33 cellular contexts compared by ENCODE assay signal in the genomic region with DNA sequence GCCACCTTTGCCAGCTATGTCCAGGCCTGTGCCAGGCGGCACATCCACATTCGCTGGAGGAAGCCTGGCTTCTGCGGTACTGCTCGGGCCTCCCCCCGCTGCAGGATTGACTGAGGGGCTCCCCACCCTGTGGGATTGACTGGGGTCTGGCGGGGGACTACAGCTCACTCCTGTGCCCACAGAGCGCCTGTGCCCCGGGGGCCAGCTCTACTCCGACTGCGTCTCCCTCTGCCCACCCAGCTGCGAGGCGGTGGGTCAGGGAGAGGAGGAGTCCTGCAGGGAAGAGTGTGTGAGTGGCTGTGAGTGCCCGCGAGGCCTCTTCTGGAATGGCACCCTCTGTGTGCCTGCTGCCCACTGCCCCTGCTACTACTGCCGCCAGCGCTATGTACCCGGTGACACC. TPM values are rescaled to one million over a fixed set of nuclear protein-coding genes. Genes with fewer than 3 reads are reported as not detected.
"Had no signal": no experiment of that assay in that cellular context is flagged by ENCODE, and none has a peak within 500 bp of the region (broad histone marks: within the 10 kb centered on the region; RNA-seq: fewer than 3 reads in every experiment).

No MANE protein-coding gene starts in this region.

- H3K27ac ChIP-seq: ascending aorta, KMS-11, Peyer's patch, WERI-Rb-1 had no signal

- DNase-seq: activated CD4-positive, alpha-beta memory T cell treated with anti-CD3 and anti-CD28 coated beads, Interleukin-2, amount 10 ng/mL, durations not matched to agents 7 days and 5 days; activated CD4-positive, alpha-beta T cell treated with anti-CD3 and anti-CD28 coated beads for 1 hour; activated CD4-positive, alpha-beta T cell treated with anti-CD3 and anti-CD28 coated beads for 48 hours; activated CD4-positive, CD25-positive, alpha-beta regulatory T cell; activated CD8-positive, alpha-beta memory T cell treated with anti-CD3 and anti-CD28 coated beads for 24 hours; activated CD8-positive, alpha-beta memory T cell treated with anti-CD3 and anti-CD28 coated beads, Interleukin-2, amount 10 ng/mL, durations not matched to agents 7 days and 5 days; activated CD8-positive, alpha-beta memory T cell treated with anti-CD3 and anti-CD28 coated beads, Interleukin-2, amount 50 U/mL, for 48 hours; activated effector memory CD4-positive, alpha-beta T cell treated with Interleukin-2 at 50 U/mL for 16 hours; activated naive CD4-positive, alpha-beta T cell treated with anti-CD3 and anti-CD28 coated beads, Interleukin-2, amount 10 ng/mL, durations not matched to agents 7 days and 5 days; activated T-cell treated with anti-CD3 and anti-CD28 coated beads, Interleukin-2, amount 50 U/mL, for 48 hours; amygdala; caudate nucleus; MM.1S; MV-4-11; NCI-H1092; NCI-H1436 treated with DMSO at 0.1 percent for 48 hours; NCI-H1694 treated with DMSO at 0.1 percent for 48 hours; NCI-H2029; NCI-H510A; NCI-H526; NCI-H748 treated with DMSO at 0.1 percent for 48 hours; NK-92 treated with Interleukin-12 subunit alpha and Interleukin-12 subunit beta, amount 100 ng/mL, for 24 hours; PC-3; Peyer's patch; SW 1271; T-helper 1 cell; T-helper 2 cell; T-helper 9 cell; WERI-Rb-1 had no signal

- H3K4me1 Mint-ChIP-seq: activated CD4-positive, alpha-beta memory T cell treated with anti-CD3 and anti-CD28 coated beads, Interleukin-2, amount 10 ng/mL, durations not matched to agents 7 days and 5 days; activated CD8-positive, alpha-beta memory T cell treated with anti-CD3 and anti-CD28 coated beads, Interleukin-2, amount 10 ng/mL, durations not matched to agents 7 days and 5 days; activated naive CD4-positive, alpha-beta T cell treated with anti-CD3 and anti-CD28 coated beads, Interleukin-2, amount 10 ng/mL, durations not matched to agents 7 days and 5 days had no signal

- H3K9ac ChIP-seq: KMS-11 had no signal

- ATAC-seq: activated CD8-positive, alpha-beta memory T cell treated with anti-CD3 and anti-CD28 coated beads, Interleukin-2, amount 10 ng/mL, durations not matched to agents 7 days and 5 days; PC-3 had no signal

- H3K4me3 ChIP-seq: ascending aorta, Peyer's patch had no signal

- H3K36me3 Mint-ChIP-seq: activated CD8-positive, alpha-beta memory T cell treated with anti-CD3 and anti-CD28 coated beads, Interleukin-2, amount 10 ng/mL, durations not matched to agents 7 days and 5 days; activated naive CD4-positive, alpha-beta T cell treated with anti-CD3 and anti-CD28 coated beads, Interleukin-2, amount 10 ng/mL, durations not matched to agents 7 days and 5 days; activated naive CD8-positive, alpha-beta T cell had no signal

- H3K4me2 ChIP-seq: KMS-11 had no signal

- H3K4me3 Mint-ChIP-seq: activated CD4-positive, alpha-beta memory T cell treated with anti-CD3 and anti-CD28 coated beads, Interleukin-2, amount 10 ng/mL, durations not matched to agents 7 days and 5 days; activated CD8-positive, alpha-beta memory T cell treated with anti-CD3 and anti-CD28 coated beads, Interleukin-2, amount 10 ng/mL, durations not matched to agents 7 days and 5 days; activated naive CD4-positive, alpha-beta T cell treated with anti-CD3 and anti-CD28 coated beads, Interleukin-2, amount 10 ng/mL, durations not matched to agents 7 days and 5 days; activated naive CD8-positive, alpha-beta T cell had no signal

- H3K36me3 ChIP-seq: ascending aorta, Peyer's patch, WERI-Rb-1 had no signal

- H3K4me1 ChIP-seq: ascending aorta, Peyer's patch had no signal

- H3K9me3 ChIP-seq: ascending aorta, Peyer's patch had no signal

- H3K27ac Mint-ChIP-seq: activated CD4-positive, alpha-beta memory T cell treated with anti-CD3 and anti-CD28 coated beads, Interleukin-2, amount 10 ng/mL, durations not matched to agents 7 days and 5 days; activated CD8-positive, alpha-beta memory T cell treated with anti-CD3 and anti-CD28 coated beads, Interleukin-2, amount 10 ng/mL, durations not matched to agents 7 days and 5 days; activated naive CD4-positive, alpha-beta T cell treated with anti-CD3 and anti-CD28 coated beads, Interleukin-2, amount 10 ng/mL, durations not matched to agents 7 days and 5 days; activated naive CD8-positive, alpha-beta T cell had no signal

- H3K27me3 Mint-ChIP-seq: activated naive CD8-positive, alpha-beta T cell had no signal

- H3K27me3 ChIP-seq: ascending aorta, Peyer's patch had no signal

- H3K9me3 Mint-ChIP-seq: activated CD4-positive, alpha-beta memory T cell treated with anti-CD3 and anti-CD28 coated beads, Interleukin-2, amount 10 ng/mL, durations not matched to agents 7 days and 5 days; activated naive CD4-positive, alpha-beta T cell treated with anti-CD3 and anti-CD28 coated beads, Interleukin-2, amount 10 ng/mL, durations not matched to agents 7 days and 5 days had no signal

RNA-seq across cellular contexts. Expression of gene ZNF467, which starts 6.7 kb away (rescaled TPM):
- total RNA-seq: activated CD8-positive, alpha-beta memory T cell treated with anti-CD3 and anti-CD28 coated beads, Interleukin-2, amount 10 ng/mL, durations not matched to agents 7 days and 5 days; LHCN-M2 had no signal
